Comparison of ENCODE assay signal across 7 cellular contexts in genomic region chr17:48002920-48003685, GRCh38. TPM values are rescaled to one million over a fixed set of nuclear protein-coding genes. Genes with fewer than 3 reads are reported as not detected.
DNase-seq lines count a peak whose midpoint lies in the region; TF ChIP-seq lines count a peak whose summit lies in the region.

No MANE protein-coding gene starts in this region.

- intact Hi-C loops in PC-9 (cut with micrococcal nuclease; ENCODE audit: unreplicated experiment): no loop called here
- intact Hi-C loops in uterus (cut with DNase I; ENCODE audit: low total_unique reads): no loop called here

- TSS peak; percentile 29 for BruUV-seq in PC-9 (replicated peaks; lab: Mats Ljungman, UMichigan)

- CTCF ChIA-PET in PC-9 (lab: Charles Lee): no interaction called here

- H3K27me3 ChIP-seq in Karpas-422 (ENCODE audit: low read length) (no peaks in the 10 kb centered on the region), PC-9 (ENCODE audit: insufficient read depth, low read depth) (no peaks in the 10 kb centered on the region), smooth muscle cell (ENCODE audit: low read depth) (no peaks in the 10 kb centered on the region), uterus (no peaks in the 10 kb centered on the region)

- H3K9ac ChIP-seq in Karpas-422 (ENCODE audit: low read length) (peak overlapping the region; percentile 41; the same call in 1 of the 2 replicates), smooth muscle cell (ENCODE audit: low read depth) (peak overlapping the region; percentile 88)

- 12% methylated on average over 16 of the region's 16 CpGs for WGBS in smooth muscle cell (ENCODE audit: low lambda C conversion rate)

- H3K27ac ChIP-seq in Karpas-422 (ENCODE audit: low read length) (peak overlapping the region; percentile 73), PC-9 (peak overlapping the region; percentile 90), smooth muscle cell (ENCODE audit: low read depth) (peak overlapping the region; percentile 98), uterus (no peak overlapping the region)

- in situ Hi-C loops in GM13976 (cut with MboI; ENCODE audit: low sequenced_read_pairs, unreplicated experiment): no loop called here

- H3K36me3 ChIP-seq in Karpas-422 (ENCODE audit: insufficient read depth, low read length) (no peaks in the 10 kb centered on the region), PC-9 (ENCODE audit: low read depth) (no peaks in the 10 kb centered on the region), smooth muscle cell (ENCODE audit: low read depth) (no peaks in the 10 kb centered on the region), uterus (no peaks in the 10 kb centered on the region)

- TF ChIP-seq POLR2A in uterus (IDR thresholded peaks at IDR 0.05): no peak

- H3K4me3 ChIP-seq in Karpas-422 (ENCODE audit: low read length) (peak overlapping the region; percentile 36; the same call in 1 of the 2 replicates), PC-9 (no peak overlapping the region), smooth muscle cell (peak overlapping the region; percentile 12), uterus (no peak overlapping the region)

- POLR2A ChIA-PET in PC-9 (lab: Charles Lee; ENCODE audit: unreplicated experiment): no interaction called here

- H2AFZ ChIP-seq in Karpas-422 (ENCODE audit: low read length): peak overlapping the region; percentile 34
- peak overlapping the region; percentile 85 for H2AFZ ChIP-seq in PC-9
- H2AFZ ChIP-seq in smooth muscle cell (ENCODE audit: low read depth): peak overlapping the region; percentile 58

- H3K4me2 ChIP-seq in Karpas-422 (ENCODE audit: low read depth, low read length, poor library complexity, severe bottlenecking) (peak overlapping the region; percentile 61), PC-9 (peak overlapping the region; percentile 64), smooth muscle cell (peak overlapping the region; percentile 81)

- H3K4me1 ChIP-seq in Karpas-422 (ENCODE audit: low read length) (peaks cover 45% of the 10 kb centered on the region), PC-9 (replicated peaks; ENCODE audit: insufficient read depth) (peaks cover 34% of the 10 kb centered on the region), smooth muscle cell (ENCODE audit: low read depth) (peaks cover 67% of the 10 kb centered on the region), uterus (no peaks in the 10 kb centered on the region)

- H4K20me1 ChIP-seq in Karpas-422 (ENCODE audit: insufficient read depth, low read depth, low read length) (no peaks in the 10 kb centered on the region), PC-9 (ENCODE audit: insufficient read depth) (no peaks in the 10 kb centered on the region), smooth muscle cell (ENCODE audit: low read depth) (no peaks in the 10 kb centered on the region)

- no peaks in the 10 kb centered on the region for H3K79me2 ChIP-seq in Karpas-422 (ENCODE audit: low read length)
- no peaks in the 10 kb centered on the region for H3K79me2 ChIP-seq in PC-9 (ENCODE audit: low read depth)
- no peaks in the 10 kb centered on the region for H3K79me2 ChIP-seq in smooth muscle cell (ENCODE audit: low read depth)

- TF ChIP-seq CTCF in PC-9 (conservative IDR thresholded peaks at IDR 0.05) (no peak), smooth muscle cell (IDR thresholded peaks at IDR 0.05; ENCODE audit: borderline replicate concordance, insufficient read depth, poor library complexity, severe bottlenecking) (no peak), uterus (IDR thresholded peaks at IDR 0.05) (no peak), GM13976 (IDR thresholded peaks at IDR 0.05; ENCODE audit: borderline replicate concordance, control extremely low read depth, extremely low read depth, insufficient read depth, missing control alignments) (no peak)

- H3K9me3 ChIP-seq in Karpas-422 (ENCODE audit: low read length) (no peaks in the 10 kb centered on the region), PC-9 (ENCODE audit: insufficient read depth, low read depth) (no peaks in the 10 kb centered on the region), smooth muscle cell (replicated peaks; ENCODE audit: low read depth) (no peaks in the 10 kb centered on the region), uterus (no peaks in the 10 kb centered on the region)

- DNase-seq in Karpas-422 (no peak), PC-9 (no peak), glomerular visceral epithelial cell (ENCODE audit: extremely low spot score) (peak; percentile 47), smooth muscle cell (lab: John Stamatoyannopoulos, UW; ENCODE audit: unreplicated experiment) (peak; percentile 67), NCI-H510A treated with DMSO at 0.1 percent for 48 hours (lab: John Stamatoyannopoulos, UW) (no peak), uterus (no peak), GM13976 (ENCODE audit: low spot score) (no peak)

- H3F3A ChIP-seq in PC-9 (ENCODE audit: insufficient read depth, low read depth): peaks cover 17% of the 10 kb centered on the region; the same call in 1 of the 2 replicates
- peaks cover 54% of the 10 kb centered on the region for H3F3A ChIP-seq in smooth muscle cell (ENCODE audit: low read depth)

- no peaks in the 10 kb centered on the region for H3K9me2 ChIP-seq in Karpas-422 (replicated peaks; ENCODE audit: insufficient read depth, low read length)
- no peaks in the 10 kb centered on the region for H3K9me2 ChIP-seq in PC-9 (ENCODE audit: insufficient read depth)

RNA-seq across cellular contexts. Expression of gene CDK5RAP3, which starts 32.2 kb away (rescaled TPM):
- total RNA-seq in Karpas-422 (2014; rRNA removed; shearing (Covaris generic); ENCODE audit: low replicate concordance): 213 and 402 TPM in 2 replicates
- total RNA-seq in PC-9 (2021) (147 and 195 TPM in 2 replicates), smooth muscle cell (79.6 and 85.6 TPM in 2 replicates), uterus (100 to 1,000 TPM; 118 to 180 (median 146) TPM)
- 119 and 121 TPM in 2 replicates for polyA plus RNA-seq in smooth muscle cell

RNA-seq across cellular contexts. Expression of gene COPZ2, which starts 34.5 kb away (rescaled TPM):
- not detected in 2 replicates for total RNA-seq in Karpas-422 (2014; rRNA removed; shearing (Covaris generic); ENCODE audit: low replicate concordance)
- total RNA-seq in PC-9 (2021) (2.6 and 2.7 TPM in 2 replicates), smooth muscle cell (70.6 and 91.8 TPM in 2 replicates), uterus (10 to 100 TPM; 12.9 to 82.7 (median 35.3) TPM)
- 193 and 257 TPM in 2 replicates for polyA plus RNA-seq in smooth muscle cell

RNA-seq across cellular contexts. Expression of gene NFE2L1, which starts 45.1 kb away (rescaled TPM):
- 48.7 and 52.7 TPM in 2 replicates for total RNA-seq in Karpas-422 (2014; rRNA removed; shearing (Covaris generic); ENCODE audit: low replicate concordance)
- total RNA-seq in PC-9 (2021): 85.5 and 91.7 TPM in 2 replicates
- 101 and 103 TPM in 2 replicates for total RNA-seq in smooth muscle cell
- polyA plus RNA-seq in smooth muscle cell: 61.0 and 67.6 TPM in 2 replicates
- 100 to 1,000 TPM in 2 of 4 donors, 10 to 100 TPM in 2; 85.6 to 323 (median 176) TPM for total RNA-seq in uterus

RNA-seq across cellular contexts. Expression of gene PRR15L, which starts 45.4 kb away (rescaled TPM):
- total RNA-seq in Karpas-422 (2014; rRNA removed; shearing (Covaris generic); ENCODE audit: low replicate concordance): 0.97 and 2.7 TPM in 2 replicates
- 5.3 and 6.2 TPM in 2 replicates for total RNA-seq in PC-9 (2021)
- total RNA-seq in smooth muscle cell: not detected in 2 replicates
- polyA plus RNA-seq in smooth muscle cell: 0.15 TPM in 1 of 2 replicates, not detected in the other
- 1 to 10 TPM in 1 of 4 donors, under 1 TPM in 1, not detected in 2; 0.29 to 2.0 TPM for total RNA-seq in uterus

Comparison
In these comparisons a context has a peak if more than half of its experiments do, and no peak if none do; other contexts are left out.
1. DNase-seq: peak in glomerular visceral epithelial cell (single experiment) and smooth muscle cell (single experiment); none in Karpas-422 (single experiment), PC-9 (0 of 2), NCI-H510A treated with DMSO at 0.1 percent for 48 hours (single experiment), uterus (0 of 2) and GM13976 (single experiment).
2. H2AFZ ChIP-seq: peak in every context shown above with its lines; median percentile 85 in PC-9; 58 in smooth muscle cell; 34 in Karpas-422.
3. H3K27ac ChIP-seq: peak in Karpas-422 (single experiment), PC-9 (single experiment) and smooth muscle cell (single experiment); none in uterus (0 of 2).
4. H3K4me3 ChIP-seq: peak in Karpas-422 (single experiment) and smooth muscle cell (single experiment); none in PC-9 (single experiment) and uterus (0 of 2).
5. Peak in every context shown above with its lines, with median percentiles within 50 percentile points of each other: H3K4me2 ChIP-seq.